ENCODE assay signal across 8 cellular contexts in the genomic region with DNA sequence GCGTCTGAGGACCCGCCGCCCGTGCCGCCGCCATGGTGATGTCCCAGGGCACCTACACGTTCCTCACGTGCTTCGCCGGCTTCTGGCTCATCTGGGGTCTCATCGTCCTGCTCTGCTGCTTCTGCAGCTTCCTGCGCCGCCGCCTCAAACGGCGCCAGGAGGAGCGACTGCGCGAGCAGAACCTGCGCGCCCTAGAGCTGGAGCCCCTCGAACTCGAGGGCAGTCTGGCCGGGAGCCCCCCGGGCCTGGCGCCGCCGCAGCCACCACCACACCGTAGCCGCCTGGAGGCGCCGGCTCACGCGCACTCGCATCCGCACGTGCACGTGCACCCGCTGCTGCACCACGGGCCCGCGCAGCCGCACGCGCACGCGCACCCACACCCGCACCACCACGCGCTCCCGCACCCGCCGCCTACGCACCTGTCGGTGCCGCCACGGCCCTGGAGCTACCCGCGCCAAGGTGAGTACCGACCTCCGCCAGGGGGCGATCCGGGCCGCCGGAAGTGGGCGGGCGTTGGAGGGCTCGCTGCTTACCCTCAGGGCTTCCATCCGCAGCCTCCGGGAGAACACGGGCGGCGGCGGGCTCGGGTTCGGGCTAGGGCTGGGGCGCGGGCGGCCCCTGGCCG. TPM values are rescaled to one million over a fixed set of nuclear protein-coding genes. Genes with fewer than 3 reads are reported as not detected.
DNase-seq lines count a peak whose midpoint lies in the region; ATAC-seq and TF ChIP-seq lines count a peak whose summit lies in the region.

No MANE protein-coding gene starts in this region.

- H3K27me3 ChIP-seq in duodenal mucosa (ENCODE audit: control insufficient read depth in 1 of 2, insufficient read depth in 2 of 2, low read length in 2 of 2), result no peaks in the 10 kb centered on the region

- peaks cover 11 to 26% of the 10 kb centered on the region in 2 donors for H3K4me1 ChIP-seq in duodenal mucosa (ENCODE audit: control insufficient read depth in 1 of 2, insufficient read depth in 2 of 2, low read length in 2 of 2)

- H3K27ac ChIP-seq in duodenal mucosa (ENCODE audit: low read depth, low read length), result peak overlapping the region; percentile 70

- DNase-seq in Ammon's horn (ENCODE audit: low spot score) (peak; percentile 52), NCI-H526 (lab: John Stamatoyannopoulos, UW) (peak; percentile 50 to 88), lung microvascular endothelial cell (ENCODE audit: low read depth in 2 of 2) (peak; percentile 69 to 84)
- peak; percentile 87 to 89 for DNase-seq in activated CD4-positive, alpha-beta T cell treated with anti-CD3 and anti-CD28 coated beads, Interleukin-2, amount 50 U/mL, for 24 hours (ENCODE audit: low read depth in 1 of 2, low spot score in 1 of 2)
- peak; percentile 85 for DNase-seq in stimulated activated CD8-positive, alpha-beta memory T cell treated with anti-CD3 and anti-CD28 coated beads, Interleukin-12 subunit alpha, Interleukin-12 subunit beta, amount 100 ng/mL, for 4 hours (ENCODE audit: low read depth)

- H3K36me3 ChIP-seq in duodenal mucosa (ENCODE audit: control insufficient read depth in 1 of 2, insufficient read depth in 2 of 2, low read length in 2 of 2), result no peaks in the 10 kb centered on the region

- peak overlapping the region; percentile 74 to 79 for H3K4me3 ChIP-seq in duodenal mucosa (ENCODE audit: low read depth in 1 of 2, low read length in 2 of 2)

- peak; percentile 65 for TF ChIP-seq POLR2A in GM18951 (IDR thresholded peaks at IDR 0.05; ENCODE audit: extremely low read depth, insufficient read depth, insufficient read length)

- H3K9me3 ChIP-seq in duodenal mucosa (ENCODE audit: control insufficient read depth in 1 of 2, low read length in 2 of 2), result no peaks in the 10 kb centered on the region

- ATAC-seq in HG03159 (IDR thresholded peaks at IDR 0.05; ENCODE audit: unreplicated experiment), result peak; percentile 43

- H3K9ac ChIP-seq in duodenal mucosa (ENCODE audit: low read depth in 1 of 2, low read length in 2 of 2), result peak overlapping the region; percentile 63 to 86

- in situ Hi-C loops in GM18951 (cut with MboI; ENCODE audit: low sequenced_read_pairs, unreplicated experiment), result no loop called here

RNA-seq across cellular contexts. Expression of gene PRR7, which starts 8.5 kb away (rescaled TPM):
- 1.2 and 2.2 TPM in 2 replicates for total RNA-seq in lung microvascular endothelial cell

RNA-seq across cellular contexts. Expression of gene DBN1, which starts 18.3 kb away (rescaled TPM):
- total RNA-seq in lung microvascular endothelial cell, result 88.9 and 112 TPM in 2 replicates

RNA-seq across cellular contexts. Expression of gene GRK6, which starts 28.7 kb away (rescaled TPM):
- 11.3 and 14.7 TPM in 2 replicates for total RNA-seq in lung microvascular endothelial cell

RNA-seq across cellular contexts. Expression of gene PDLIM7, which starts 42.3 kb away (rescaled TPM):
- total RNA-seq in lung microvascular endothelial cell, result 24.4 and 30.1 TPM in 2 replicates

RNA-seq across cellular contexts. Expression of gene F12, which starts 45.8 kb away (rescaled TPM):
- total RNA-seq in lung microvascular endothelial cell, result 0.40 and 0.44 TPM in 2 replicates

Comparison
In these comparisons a context has a peak if more than half of its experiments do, and no peak if none do; other contexts are left out.
1. Peak in every context shown above with its lines: DNase-seq, ATAC-seq, H3K4me3 ChIP-seq and H3K27ac ChIP-seq.